In the genomic region with DNA sequence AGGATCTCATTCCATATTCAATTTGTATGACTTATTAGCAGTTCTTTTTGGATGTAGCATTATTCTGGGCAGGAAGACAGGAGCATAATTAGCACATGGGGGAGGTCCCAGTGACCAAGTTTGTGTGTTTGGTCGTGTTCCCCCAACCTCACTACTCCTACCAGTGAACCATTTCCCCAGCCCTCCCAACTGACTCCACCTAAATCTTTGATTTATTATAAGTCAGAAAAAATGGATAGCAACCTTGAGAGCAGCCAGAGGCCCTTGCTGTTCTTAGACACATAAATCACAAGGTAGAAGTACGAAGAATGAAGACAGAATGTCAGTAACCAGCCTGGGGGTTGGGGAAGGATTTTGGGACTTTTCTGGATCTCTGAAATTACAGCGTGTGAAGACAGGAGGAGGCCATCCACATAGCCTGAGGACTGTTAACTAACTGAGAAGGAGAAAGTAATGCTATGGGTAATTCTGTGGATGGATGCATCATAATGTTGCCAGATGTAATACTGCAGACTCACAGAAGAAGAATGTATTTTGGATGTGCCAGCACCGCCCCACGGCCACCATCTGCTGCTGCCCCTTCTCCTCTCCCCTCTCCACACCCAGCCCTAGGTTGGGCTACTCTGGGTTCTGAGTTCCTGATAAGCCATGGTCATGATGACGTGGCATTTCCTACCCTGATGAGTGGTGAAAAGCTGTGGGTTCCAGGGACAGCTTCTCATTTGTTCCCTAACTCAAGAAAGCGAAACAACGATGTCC, we compare ENCODE assay signal across 13 cellular contexts.
DNase-seq lines count a peak whose midpoint lies in the region; ATAC-seq, FAIRE-seq and TF ChIP-seq lines count a peak whose summit lies in the region.
"Had no signal": no experiment of that assay in that cellular context is flagged by ENCODE, and none has a peak within 500 bp of the region (broad histone marks: within the 10 kb centered on the region; RNA-seq: fewer than 3 reads in every experiment).

No MANE protein-coding gene starts in this region.

- H3K9me3 ChIP-seq in adrenal gland (replicated peaks in 1 of 3) = no peaks in the 10 kb centered on the region
- no peaks in the 10 kb centered on the region for H3K9me3 ChIP-seq in WERI-Rb-1 (ENCODE audit: severe bottlenecking)

- peak in 1 of 2 donors; percentile 54 for TF ChIP-seq POLR2A in adrenal gland (IDR thresholded peaks at IDR 0.05)

- peaks cover 56 to 68% of the 10 kb centered on the region in 2 donors for H3K4me1 ChIP-seq in adrenal gland (replicated peaks in 1 of 2)

- no peak for FAIRE-seq in urothelium cell line (lab: Jason Lieb, UNC)
- FAIRE-seq: islet of Langerhans had no signal

- peak; percentile 5 for DNase-seq in NCI-H2171 treated with DMSO at 0.1 percent for 48 hours (lab: John Stamatoyannopoulos, UW)
- no peak for DNase-seq in NCI-H2171 (lab: John Stamatoyannopoulos, UW)
- peak; percentile 54 to 94 (median 84) for DNase-seq in adrenal gland
- peak; percentile 74 for DNase-seq in left ventricle myocardium superior
- peak; percentile 37 for DNase-seq in urothelium cell line (ENCODE audit: low spot score)
- no peak for DNase-seq in WERI-Rb-1
- DNase-seq in occipital lobe (lab: John Stamatoyannopoulos, UW) = no peak
- DNase-seq: 8988T; activated CD4-positive, alpha-beta T cell treated with anti-CD3 and anti-CD28 coated beads, Interleukin-2, amount 10 ng/mL, durations not matched to agents 7 days and 5 days; IMR-90; NCI-H774 had no signal

- 37 to 50% (median 42%) methylated on average over 8 of the region's 8 CpGs for WGBS in adrenal gland, 4 donors

- intact Hi-C loops in adrenal gland (cut with DNase I) = no loop called here
- intact Hi-C loops in left ventricle myocardium superior (cut with micrococcal nuclease) = no loop called here

- ATAC-seq in left ventricle myocardium superior = peak; percentile 81
- no peak for ATAC-seq in GM19467 (IDR thresholded peaks at IDR 0.05; ENCODE audit: unreplicated experiment)

- no peak overlapping the region for H3K4me3 ChIP-seq in adrenal gland
- H3K4me3 ChIP-seq in WERI-Rb-1 (ENCODE audit: low read depth, low read length) = no peak overlapping the region

- H3K36me3 ChIP-seq in adrenal gland (replicated peaks in 1 of 2) (no peaks in the 10 kb centered on the region), WERI-Rb-1 (no peaks in the 10 kb centered on the region)

- peak overlapping the region; percentile 23 to 85 (median 68) for H3K27ac ChIP-seq in adrenal gland
- no peak overlapping the region for H3K27ac ChIP-seq in WERI-Rb-1

- no peak for TF ChIP-seq CTCF in adrenal gland (IDR thresholded peaks at IDR 0.05)
- TF ChIP-seq CTCF in WERI-Rb-1 (IDR thresholded peaks at IDR 0.05; ENCODE audit: low read depth, low read length) = no peak

- H3K27me3 ChIP-seq in adrenal gland (no peaks in the 10 kb centered on the region), WERI-Rb-1 (ENCODE audit: insufficient read depth, low read depth, severe bottlenecking) (no peaks in the 10 kb centered on the region)

Comparison
In these comparisons a context has a peak if more than half of its experiments do, and no peak if none do; other contexts are left out.
1. DNase-seq: peak in NCI-H2171 treated with DMSO at 0.1 percent for 48 hours (single experiment), adrenal gland (7 of 7), left ventricle myocardium superior (single experiment) and urothelium cell line (single experiment); none in NCI-H2171 (single experiment), WERI-Rb-1 (single experiment) and occipital lobe (single experiment).